Comparison of ENCODE assay signal across 8 cellular contexts in genomic region chr3:163056874-163057497, GRCh38.
DNase-seq lines count a peak whose midpoint lies in the region; ATAC-seq and TF ChIP-seq lines count a peak whose summit lies in the region.

No MANE protein-coding gene starts in this region.

- intact Hi-C loops in Panc1 (cut with micrococcal nuclease; ENCODE audit: unreplicated experiment) (loop anchor here (10.0 kb wide), 1 partner anchor 1492 kb away; no protein-coding TSS in a partner anchor), esophagus muscularis mucosa (cut with DNase I) (no loop called here)
- intact Hi-C loops in activated CD4-positive, alpha-beta memory T cell treated with anti-CD3 and anti-CD28 coated beads for 36 hours (cut with micrococcal nuclease): no loop called here

- H3K27me3 ChIP-seq in Panc1 (ENCODE audit: control insufficient read depth, insufficient read depth, low read length) (no peaks in the 10 kb centered on the region), esophagus muscularis mucosa (no peaks in the 10 kb centered on the region)

- H3K4me3 ChIP-seq in Panc1 (ENCODE audit: low read depth in 2 of 2, low read length in 2 of 2): no peak overlapping the region
- no peak overlapping the region for H3K4me3 ChIP-seq in esophagus muscularis mucosa

- in situ Hi-C loops in Panc1 (cut with HindIII; ENCODE audit: low pct_unique_long_range_greater_than_20kb, low sequenced_read_pairs): no loop called here

- H3K4me1 ChIP-seq in Panc1 (ENCODE audit: control insufficient read depth, insufficient read depth, low read length): no peaks in the 10 kb centered on the region
- H3K4me1 ChIP-seq in esophagus muscularis mucosa: peaks cover 0 to 4% (median 0%) of the 10 kb centered on the region in 4 donors

- H3K27ac ChIP-seq in Panc1 (ENCODE audit: low read length): no peak overlapping the region
- H3K27ac ChIP-seq in esophagus muscularis mucosa (replicated peaks in 1 of 4): no peak overlapping the region

- no peaks in the 10 kb centered on the region for H3K36me3 Mint-ChIP-seq in activated CD4-positive, alpha-beta memory T cell treated with anti-CD3 and anti-CD28 coated beads for 36 hours

- TF ChIP-seq EP300 in esophagus muscularis mucosa (IDR thresholded peaks at IDR 0.05): no peak

- H3K27me3 Mint-ChIP-seq in stimulated activated naive CD8-positive, alpha-beta T cell treated with anti-CD3 and anti-CD28 coated beads, Interleukin-15, amount 100 ng/mL, for 72 hours: no peaks in the 10 kb centered on the region
- H3K27me3 Mint-ChIP-seq in activated CD4-positive, alpha-beta memory T cell treated with anti-CD3 and anti-CD28 coated beads for 36 hours: no peaks in the 10 kb centered on the region

- DNase-seq in stimulated activated naive CD8-positive, alpha-beta T cell treated with anti-CD3 and anti-CD28 coated beads, Interleukin-15, Interleukin-2, amounts not matched to agents 100 U/mL and 50 U/mL, for 24 hours: peak; percentile 26
- DNase-seq in stimulated activated naive CD8-positive, alpha-beta T cell treated with anti-CD3 and anti-CD28 coated beads, Interleukin-15, amount 100 ng/mL, for 72 hours: no peak
- DNase-seq in HS-27A (ENCODE audit: low read depth): peak; percentile 29
- DNase-seq in Panc1 (ENCODE audit: low read depth, low spot score): peak; percentile 22
- no peak for DNase-seq in esophagus muscularis mucosa (ENCODE audit: extremely low spot score)
- peak; percentile 24 for DNase-seq in putamen (ENCODE audit: low spot score)
- DNase-seq in NCI-H187 treated with DMSO at 0.1 percent for 48 hours (lab: John Stamatoyannopoulos, UW): no peak
- DNase-seq in activated CD4-positive, alpha-beta memory T cell treated with anti-CD3 and anti-CD28 coated beads for 36 hours: no peak

- H3K36me3 ChIP-seq in Panc1 (ENCODE audit: control insufficient read depth, insufficient read depth, low read length): no peaks in the 10 kb centered on the region
- no peaks in the 10 kb centered on the region for H3K36me3 ChIP-seq in esophagus muscularis mucosa

- no TSS peak for BruUV-seq in Panc1 (replicated peaks; lab: Mats Ljungman, UMichigan)

- no peaks in the 10 kb centered on the region for H3K9me3 Mint-ChIP-seq in stimulated activated naive CD8-positive, alpha-beta T cell treated with anti-CD3 and anti-CD28 coated beads, Interleukin-15, amount 100 ng/mL, for 72 hours
- H3K9me3 Mint-ChIP-seq in activated CD4-positive, alpha-beta memory T cell treated with anti-CD3 and anti-CD28 coated beads for 36 hours: peaks cover 2% of the 10 kb centered on the region

- CTCF ChIA-PET in Panc1 (lab: Charles Lee): no interaction called here
- CTCF ChIA-PET in activated CD4-positive, alpha-beta memory T cell treated with anti-CD3 and anti-CD28 coated beads for 36 hours (lab: Charles Lee): no interaction called here

- no peak for TF ChIP-seq POLR2A in esophagus muscularis mucosa (IDR thresholded peaks at IDR 0.05; ENCODE audit: low read depth)

- H3K9me3 ChIP-seq in Panc1 (ENCODE audit: control insufficient read depth, insufficient read depth, low read depth, low read length): no peaks in the 10 kb centered on the region
- H3K9me3 ChIP-seq in esophagus muscularis mucosa: no peaks in the 10 kb centered on the region

- H3K4me1 Mint-ChIP-seq in stimulated activated naive CD8-positive, alpha-beta T cell treated with anti-CD3 and anti-CD28 coated beads, Interleukin-15, amount 100 ng/mL, for 72 hours: no peaks in the 10 kb centered on the region
- no peaks in the 10 kb centered on the region for H3K4me1 Mint-ChIP-seq in activated CD4-positive, alpha-beta memory T cell treated with anti-CD3 and anti-CD28 coated beads for 36 hours (ENCODE audit: low read depth)

- no peak overlapping the region for H3K27ac Mint-ChIP-seq in stimulated activated naive CD8-positive, alpha-beta T cell treated with anti-CD3 and anti-CD28 coated beads, Interleukin-15, amount 100 ng/mL, for 72 hours
- H3K27ac Mint-ChIP-seq in activated CD4-positive, alpha-beta memory T cell treated with anti-CD3 and anti-CD28 coated beads for 36 hours: no peak overlapping the region

- POLR2A ChIA-PET in Panc1 (lab: Charles Lee): no interaction called here
- POLR2A ChIA-PET in activated CD4-positive, alpha-beta memory T cell treated with anti-CD3 and anti-CD28 coated beads for 36 hours (lab: Charles Lee): no interaction called here

- peak; percentile 67; the same call in 1 of the 2 replicates for TF ChIP-seq CTCF in Panc1 (IDR thresholded peaks at IDR 0.05)
- TF ChIP-seq CTCF in esophagus muscularis mucosa (IDR thresholded peaks at IDR 0.05): peak; percentile 16 to 48 (median 35)

- ATAC-seq in stimulated activated naive CD8-positive, alpha-beta T cell treated with anti-CD3 and anti-CD28 coated beads, Interleukin-15, Interleukin-2, amounts not matched to agents 100 U/mL and 50 U/mL, for 24 hours: no peak
- ATAC-seq in stimulated activated naive CD8-positive, alpha-beta T cell treated with anti-CD3 and anti-CD28 coated beads, Interleukin-15, amount 100 ng/mL, for 72 hours: no peak
- ATAC-seq in Panc1: no peak

- 42% methylated on average over 2 of the region's 2 CpGs for WGBS in esophagus muscularis mucosa

- no peak overlapping the region for H3K4me3 Mint-ChIP-seq in stimulated activated naive CD8-positive, alpha-beta T cell treated with anti-CD3 and anti-CD28 coated beads, Interleukin-15, amount 100 ng/mL, for 72 hours
- no peak overlapping the region for H3K4me3 Mint-ChIP-seq in activated CD4-positive, alpha-beta memory T cell treated with anti-CD3 and anti-CD28 coated beads for 36 hours

Comparison
In these comparisons a context has a peak if more than half of its experiments do, and no peak if none do; other contexts are left out.
1. DNase-seq: peak in stimulated activated naive CD8-positive, alpha-beta T cell treated with anti-CD3 and anti-CD28 coated beads, Interleukin-15, Interleukin-2, amounts not matched to agents 100 U/mL and 50 U/mL, for 24 hours (single experiment), HS-27A (single experiment), Panc1 (single experiment) and putamen (single experiment); none in stimulated activated naive CD8-positive, alpha-beta T cell treated with anti-CD3 and anti-CD28 coated beads, Interleukin-15, amount 100 ng/mL, for 72 hours (0 of 2), esophagus muscularis mucosa (single experiment), NCI-H187 treated with DMSO at 0.1 percent for 48 hours (single experiment) and activated CD4-positive, alpha-beta memory T cell treated with anti-CD3 and anti-CD28 coated beads for 36 hours (single experiment).